ENCODE assay signal across 19 cellular contexts in genomic region chr13:71798723-71799122, GRCh38.
"Had no signal": no experiment of that assay in that cellular context is flagged by ENCODE, and none has a peak within 500 bp of the region (broad histone marks: within the 10 kb centered on the region; RNA-seq: fewer than 3 reads in every experiment).

No MANE protein-coding gene starts in this region.

- ATAC-seq: activated CD4-positive, alpha-beta T cell treated with anti-CD3 and anti-CD28 coated beads for 36 hours; activated T-cell treated with anti-CD3 and anti-CD28 coated beads, Interleukin-2, amount 50 U/mL, for 4 hours; left lung; naive thymus-derived CD8-positive, alpha-beta T cell; T-helper 17 cell had no signal

- H3K27me3 ChIP-seq: cardiac muscle cell, esophagus muscularis mucosa, hepatocyte, left lung, sigmoid colon, spleen, stomach, testis, upper lobe of left lung had no signal

- H3K4me3 ChIP-seq: cardiac muscle cell, esophagus muscularis mucosa, hepatocyte, left lung, mucosa of descending colon, sigmoid colon, spleen, stomach, testis, upper lobe of left lung had no signal

- H3K4me1 Mint-ChIP-seq: activated CD4-positive, alpha-beta memory T cell treated with anti-CD3 and anti-CD28 coated beads, Interleukin-2, amount 10 ng/mL, durations not matched to agents 7 days and 5 days; activated CD4-positive, alpha-beta T cell treated with anti-CD3 and anti-CD28 coated beads for 36 hours; naive thymus-derived CD8-positive, alpha-beta T cell; T-helper 17 cell had no signal

- H3K36me3 Mint-ChIP-seq: naive thymus-derived CD8-positive, alpha-beta T cell had no signal

- DNase-seq: activated CD4-positive, alpha-beta memory T cell treated with anti-CD3 and anti-CD28 coated beads, Interleukin-2, amount 10 ng/mL, durations not matched to agents 7 days and 5 days; activated CD4-positive, alpha-beta T cell treated with anti-CD3 and anti-CD28 coated beads for 36 hours; activated effector memory CD4-positive, alpha-beta T cell treated with Interleukin-2 at 50 U/mL for 16 hours; activated naive CD4-positive, alpha-beta T cell treated with anti-CD3 and anti-CD28 coated beads, Interleukin-2, amount 50 U/mL, for 16 hours; activated T-cell treated with anti-CD3 and anti-CD28 coated beads, Interleukin-2, amount 50 U/mL, for 4 hours; islet precursor cell; left lung; naive thymus-derived CD8-positive, alpha-beta T cell; sigmoid colon; spleen; stimulated activated CD4-positive, alpha-beta T cell treated with anti-CD3 and anti-CD28 coated beads, Interleukin-1b, Interleukin-23, amount 100 ng/mL, for 48 hours; stomach; T-helper 17 cell; testis; upper lobe of left lung had no signal

- H3K4me3 Mint-ChIP-seq: activated CD4-positive, alpha-beta memory T cell treated with anti-CD3 and anti-CD28 coated beads, Interleukin-2, amount 10 ng/mL, durations not matched to agents 7 days and 5 days; activated CD4-positive, alpha-beta T cell treated with anti-CD3 and anti-CD28 coated beads for 36 hours; activated T-cell treated with anti-CD3 and anti-CD28 coated beads, Interleukin-2, amount 50 U/mL, for 4 hours; naive thymus-derived CD8-positive, alpha-beta T cell; T-helper 17 cell had no signal

- H3K9me3 Mint-ChIP-seq: activated CD4-positive, alpha-beta memory T cell treated with anti-CD3 and anti-CD28 coated beads, Interleukin-2, amount 10 ng/mL, durations not matched to agents 7 days and 5 days; activated T-cell treated with anti-CD3 and anti-CD28 coated beads, Interleukin-2, amount 50 U/mL, for 4 hours; naive thymus-derived CD8-positive, alpha-beta T cell had no signal

- H3K27me3 Mint-ChIP-seq: activated CD4-positive, alpha-beta memory T cell treated with anti-CD3 and anti-CD28 coated beads, Interleukin-2, amount 10 ng/mL, durations not matched to agents 7 days and 5 days; activated CD4-positive, alpha-beta T cell treated with anti-CD3 and anti-CD28 coated beads for 36 hours; naive thymus-derived CD8-positive, alpha-beta T cell; T-helper 17 cell had no signal

- H3K4me1 ChIP-seq: esophagus muscularis mucosa, sigmoid colon, stomach, testis had no signal

- H3K36me3 ChIP-seq: cardiac muscle cell, esophagus muscularis mucosa, left lung, sigmoid colon, spleen, stomach, upper lobe of left lung had no signal

- H3K27ac ChIP-seq: cardiac muscle cell, esophagus muscularis mucosa, hepatocyte, sigmoid colon, stomach, testis, upper lobe of left lung had no signal

- H3K27ac Mint-ChIP-seq: activated CD4-positive, alpha-beta memory T cell treated with anti-CD3 and anti-CD28 coated beads, Interleukin-2, amount 10 ng/mL, durations not matched to agents 7 days and 5 days; activated CD4-positive, alpha-beta T cell treated with anti-CD3 and anti-CD28 coated beads for 36 hours; naive thymus-derived CD8-positive, alpha-beta T cell; T-helper 17 cell had no signal

- H3K9me3 ChIP-seq: esophagus muscularis mucosa, left lung, mucosa of descending colon, sigmoid colon, spleen, stomach, testis, upper lobe of left lung had no signal
